ENCODE assay signal across 22 cellular contexts in the genomic region with DNA sequence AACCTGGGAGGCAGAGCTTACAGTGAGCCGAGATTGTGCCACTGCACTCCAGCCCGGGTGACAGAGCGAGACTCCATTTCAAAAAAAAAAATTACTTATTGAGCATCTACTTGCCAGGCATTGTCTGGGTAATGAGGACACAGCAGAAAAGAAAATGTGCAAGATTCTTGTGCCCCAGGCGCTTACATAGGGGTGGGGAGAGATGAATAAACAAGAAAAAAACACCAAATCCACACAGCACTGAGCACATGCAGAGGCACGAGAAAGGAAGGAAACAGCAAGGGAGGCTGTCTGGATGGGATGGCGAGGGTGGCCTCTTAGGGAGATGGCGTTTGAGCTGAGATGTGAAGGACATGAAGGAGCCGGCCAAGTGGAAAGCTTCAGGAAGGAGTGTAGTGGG. TPM values are rescaled to one million over a fixed set of nuclear protein-coding genes. Genes with fewer than 3 reads are reported as not detected.
A peak's percentile ranks its signal among the peaks of the same experiment; 100 is the strongest.
DNase-seq lines count a peak whose midpoint lies in the region; ATAC-seq and TF ChIP-seq lines count a peak whose summit lies in the region.
"Had no signal": no experiment of that assay in that cellular context is flagged by ENCODE, and none has a peak within 500 bp of the region (broad histone marks: within the 10 kb centered on the region; RNA-seq: fewer than 3 reads in every experiment).

No MANE protein-coding gene starts in this region.

- H3K9ac ChIP-seq in mammary epithelial cell (ENCODE audit: insufficient read depth, low read length), result no peak overlapping the region

- intact Hi-C loops in MCF 10A (cut with micrococcal nuclease) (no loop called here), mammary epithelial cell (cut with micrococcal nuclease) (no loop called here)

- H3K27ac Mint-ChIP-seq in MCF 10A (ENCODE audit: low read depth, unreplicated experiment) (peak overlapping the region; percentile 59), glutamatergic neuron (ENCODE audit: unreplicated experiment) (no peak overlapping the region), type B pancreatic cell (peak overlapping the region; percentile 67)
- H3K27ac Mint-ChIP-seq: activated T-cell treated with anti-CD3 and anti-CD28 coated beads, Interleukin-2, amount 50 U/mL, for 72 hours; naive thymus-derived CD8-positive, alpha-beta T cell had no signal

- H3K4me2 ChIP-seq in mammary epithelial cell (ENCODE audit: insufficient read depth, low read depth, low read length), result no peak overlapping the region

- CTCF ChIA-PET in MCF 10A (lab: Yijun Ruan, JAX) (no interaction called here), mammary epithelial cell (lab: Charles Lee; ENCODE audit: low non-redundant PET) (no interaction called here), RWPE1 (lab: Yijun Ruan, JAX) (no interaction called here)

- DNase-seq in MCF 10A (ENCODE audit: unreplicated experiment), result no peak
- no peak for DNase-seq in mammary epithelial cell
- DNase-seq in RWPE1 (ENCODE audit: low spot score), result no peak
- no peak for DNase-seq in glutamatergic neuron
- no peak for DNase-seq in type B pancreatic cell (ENCODE audit: extremely low spot score, unreplicated experiment)
- DNase-seq in erythroblast (lab: John Stamatoyannopoulos, UW), result no peak
- DNase-seq in NCI-H1930 (lab: John Stamatoyannopoulos, UW), result no peak
- DNase-seq: ACHN; activated CD4-positive, CD25-positive, alpha-beta regulatory T cell treated with anti-CD3 and anti-CD28 coated beads, Interleukin-2, amount 50 U/mL, for 72 hours; activated CD8-positive, alpha-beta memory T cell treated with anti-CD3 and anti-CD28 coated beads for 24 hours; activated T-cell treated with anti-CD3 and anti-CD28 coated beads, Interleukin-2, amount 50 U/mL, for 72 hours; adrenal gland; CD4-positive, alpha-beta memory T cell; DND-41; kidney; naive thymus-derived CD8-positive, alpha-beta T cell; NCI-H1436; NCI-H69; OCI-M1 had no signal

- H3K9me3 Mint-ChIP-seq in MCF 10A (ENCODE audit: unreplicated experiment) (no peaks in the 10 kb centered on the region), glutamatergic neuron (ENCODE audit: unreplicated experiment) (peaks cover 4% of the 10 kb centered on the region), type B pancreatic cell (no peaks in the 10 kb centered on the region)
- H3K9me3 Mint-ChIP-seq: activated T-cell treated with anti-CD3 and anti-CD28 coated beads, Interleukin-2, amount 50 U/mL, for 72 hours; naive thymus-derived CD8-positive, alpha-beta T cell; T-helper 2 cell treated with Interferon-gamma antibody and Interleukin-4, amounts not matched to agents 5 μg/mL and 100 μg/mL, for 36 hours had no signal

- ATAC-seq in GM19467 (IDR thresholded peaks at IDR 0.05; ENCODE audit: unreplicated experiment), result no peak
- ATAC-seq: activated T-cell treated with anti-CD3 and anti-CD28 coated beads, Interleukin-2, amount 50 U/mL, for 72 hours; naive thymus-derived CD8-positive, alpha-beta T cell had no signal

- H4K20me1 ChIP-seq in mammary epithelial cell (ENCODE audit: insufficient read depth, low read length), result no peaks in the 10 kb centered on the region

- 100% methylated on average over 8 of the region's 8 CpGs for WGBS in mammary epithelial cell (ENCODE audit: low coverage, missing lambda C conversion rate)

- peaks cover 32% of the 10 kb centered on the region for H3K36me3 Mint-ChIP-seq in MCF 10A (ENCODE audit: insufficient read depth, unreplicated experiment)
- H3K36me3 Mint-ChIP-seq in glutamatergic neuron (ENCODE audit: unreplicated experiment), result no peaks in the 10 kb centered on the region
- peaks cover 3% of the 10 kb centered on the region for H3K36me3 Mint-ChIP-seq in type B pancreatic cell
- H3K36me3 Mint-ChIP-seq: CD4-positive, alpha-beta memory T cell; naive thymus-derived CD8-positive, alpha-beta T cell had no signal

- H3K27ac ChIP-seq in mammary epithelial cell (ENCODE audit: insufficient read depth, low read depth, low read length), result no peak overlapping the region
- H3K27ac ChIP-seq in RWPE1, result peak overlapping the region; percentile 58
- H3K27ac ChIP-seq: adrenal gland, cardiac muscle cell had no signal

- TF ChIP-seq CTCF in MCF 10A (IDR thresholded peaks at IDR 0.05; ENCODE audit: unreplicated experiment), result no peak
- TF ChIP-seq CTCF in mammary epithelial cell (conservative IDR thresholded peaks at IDR 0.05 in 1 of 2, IDR thresholded peaks at IDR 0.05 in 1 of 2; ENCODE audit: extremely low read depth in 1 of 2, insufficient read depth in 1 of 2, low read depth in 1 of 2, low read length in 2 of 2), result no peak
- no peak for TF ChIP-seq CTCF in RWPE1 (conservative IDR thresholded peaks at IDR 0.05; ENCODE audit: low read depth)
- TF ChIP-seq CTCF in glutamatergic neuron (IDR thresholded peaks at IDR 0.05; ENCODE audit: partially characterized antibody, unreplicated experiment), result no peak
- no peak for TF ChIP-seq CTCF in type B pancreatic cell (conservative IDR thresholded peaks at IDR 0.05)

- peaks cover 11% of the 10 kb centered on the region for H3K79me2 ChIP-seq in mammary epithelial cell (ENCODE audit: insufficient read depth, low read length)

- H3K4me1 Mint-ChIP-seq in MCF 10A (ENCODE audit: insufficient read depth, unreplicated experiment) (peaks cover 5% of the 10 kb centered on the region), glutamatergic neuron (ENCODE audit: low read depth, unreplicated experiment) (no peaks in the 10 kb centered on the region), type B pancreatic cell (ENCODE audit: unreplicated experiment) (peaks cover 9% of the 10 kb centered on the region)
- H3K4me1 Mint-ChIP-seq: naive thymus-derived CD8-positive, alpha-beta T cell had no signal

- POLR2A ChIA-PET in MCF 10A (lab: Yijun Ruan, JAX), result interaction anchor here (0.6 kb wide), 1 partner anchor 17 kb away, joined by 3 read pairs; no protein-coding TSS in a partner anchor
- POLR2A ChIA-PET in RWPE1 (lab: Yijun Ruan, JAX; ENCODE audit: low non-redundant PET), result no interaction called here

- no peaks in the 10 kb centered on the region for H3K4me1 ChIP-seq in mammary epithelial cell (ENCODE audit: insufficient read depth, low read length)
- H3K4me1 ChIP-seq: adrenal gland had no signal

- in situ Hi-C loops in mammary epithelial cell (cut with MboI; ENCODE audit: low sequenced_read_pairs in 2 of 2), result no loop called here

- BruUV-seq in MCF 10A (replicated peaks; lab: Mats Ljungman, UMichigan) (no TSS peak), mammary epithelial cell (replicated peaks; lab: Mats Ljungman, UMichigan) (no TSS peak)

- H3K9me3 ChIP-seq in mammary epithelial cell (replicated peaks; ENCODE audit: insufficient read depth, low read length), result no peaks in the 10 kb centered on the region
- H3K9me3 ChIP-seq: adrenal gland had no signal

- no peak overlapping the region for H2AFZ ChIP-seq in mammary epithelial cell (ENCODE audit: low read depth, low read length)

- H3K36me3 ChIP-seq in mammary epithelial cell (ENCODE audit: insufficient read depth, low read length), result peaks cover 1% of the 10 kb centered on the region
- H3K36me3 ChIP-seq: cardiac muscle cell had no signal

- no peak overlapping the region for H3K4me3 ChIP-seq in mammary epithelial cell (replicated peaks in 1 of 3; ENCODE audit: insufficient read depth in 1 of 3, low read depth in 2 of 3, low read length in 3 of 3)
- H3K4me3 ChIP-seq: adrenal gland, cardiac muscle cell had no signal

- H3K4me3 Mint-ChIP-seq in MCF 10A (ENCODE audit: unreplicated experiment) (no peak overlapping the region), glutamatergic neuron (ENCODE audit: unreplicated experiment) (peak overlapping the region; percentile 20), type B pancreatic cell (no peak overlapping the region)
- H3K4me3 Mint-ChIP-seq: activated T-cell treated with anti-CD3 and anti-CD28 coated beads, Interleukin-2, amount 50 U/mL, for 72 hours; CD4-positive, alpha-beta memory T cell; naive thymus-derived CD8-positive, alpha-beta T cell; T-helper 2 cell treated with Interferon-gamma antibody and Interleukin-4, amounts not matched to agents 5 μg/mL and 100 μg/mL, for 36 hours had no signal

- H3K27me3 ChIP-seq in mammary epithelial cell (ENCODE audit: insufficient read depth, low read length), result no peaks in the 10 kb centered on the region
- H3K27me3 ChIP-seq: adrenal gland, cardiac muscle cell had no signal

- dilution Hi-C loops in mammary epithelial cell (cut with HindIII; ENCODE audit: low sequenced_read_pairs), result no loop called here

- TF ChIP-seq POLR2A in erythroblast (IDR thresholded peaks at IDR 0.05; ENCODE audit: low read length), result no peak

- H3K27me3 Mint-ChIP-seq in MCF 10A (ENCODE audit: insufficient read depth, unreplicated experiment) (no peaks in the 10 kb centered on the region), glutamatergic neuron (ENCODE audit: unreplicated experiment) (no peaks in the 10 kb centered on the region), type B pancreatic cell (no peaks in the 10 kb centered on the region)
- H3K27me3 Mint-ChIP-seq: CD4-positive, alpha-beta memory T cell; naive thymus-derived CD8-positive, alpha-beta T cell had no signal

RNA-seq across cellular contexts. Expression of gene DYNC2I2, which starts 14.0 kb away (rescaled TPM):
- total RNA-seq in MCF 10A (2022) (31.7 and 43.7 TPM in 2 replicates), mammary epithelial cell (10 to 100 TPM; 28.5 to 54.4 TPM), glutamatergic neuron (ENCODE audit: unreplicated experiment) (15.0 TPM), type B pancreatic cell (ENCODE audit: low replicate concordance) (65.0 and 70.6 TPM in 2 replicates)
- polyA plus RNA-seq in mammary epithelial cell, result 60.7 TPM
- 46.9 TPM for polyA minus RNA-seq in mammary epithelial cell

RNA-seq across cellular contexts. Expression of gene SET, which starts 46.3 kb away (rescaled TPM):
- total RNA-seq in MCF 10A (2022), result 512 and 563 TPM in 2 replicates
- total RNA-seq in mammary epithelial cell, result 100 to 1,000 TPM; 282 to 484 TPM
- 136 TPM for polyA plus RNA-seq in mammary epithelial cell
- 116 TPM for polyA minus RNA-seq in mammary epithelial cell
- total RNA-seq in glutamatergic neuron (ENCODE audit: unreplicated experiment), result 387 TPM
- total RNA-seq in type B pancreatic cell (ENCODE audit: low replicate concordance), result 450 and 545 TPM in 2 replicates

RNA-seq across cellular contexts. Expression of gene PKN3, which starts 59.6 kb away (rescaled TPM):
- 1.1 TPM in 2 replicates for total RNA-seq in MCF 10A (2022)
- 1 to 10 TPM in 1 of 2 donors, under 1 TPM in 1; 0.33 to 2.1 TPM for total RNA-seq in mammary epithelial cell
- polyA plus RNA-seq in mammary epithelial cell, result 2.1 TPM
- 0.41 TPM for polyA minus RNA-seq in mammary epithelial cell
- total RNA-seq in glutamatergic neuron (ENCODE audit: unreplicated experiment), result 4.3 TPM
- 6.9 and 11.7 TPM in 2 replicates for total RNA-seq in type B pancreatic cell (ENCODE audit: low replicate concordance)
